8 cellular contexts compared by ENCODE assay signal in genomic region chr7:74026406-74027123, GRCh38. TPM values are rescaled to one million over a fixed set of nuclear protein-coding genes. Genes with fewer than 3 reads are reported as not detected.
A peak's percentile ranks its signal among the peaks of the same experiment; 100 is the strongest.
DNase-seq lines count a peak whose midpoint lies in the region; ATAC-seq and TF ChIP-seq lines count a peak whose summit lies in the region.

No MANE protein-coding gene starts in this region.

- TF ChIP-seq EP300 in gastroesophageal sphincter (IDR thresholded peaks at IDR 0.05) = no peak

- H3K27me3 Mint-ChIP-seq in osteocyte (ENCODE audit: unreplicated experiment) = peaks cover 10% of the 10 kb centered on the region

- H3K4me1 ChIP-seq in RWPE2 (ENCODE audit: insufficient read depth, poor library complexity, severe bottlenecking) (peaks cover 13% of the 10 kb centered on the region), gastroesophageal sphincter (peaks cover 0 to 100% (median 52%) of the 10 kb centered on the region in 3 donors)

- no peak overlapping the region for H3K4me3 Mint-ChIP-seq in osteocyte (ENCODE audit: unreplicated experiment)

- WGBS in gastroesophageal sphincter (ENCODE audit: low coverage in 1 of 2), 2 donors = 17 to 80% methylated on average over 1 to 8 of the region's 14 CpGs

- H3K4me3 ChIP-seq in RWPE2 (ENCODE audit: severe bottlenecking) (no peak overlapping the region), gastroesophageal sphincter (peak overlapping the region in 1 of 2 donors; percentile 70)

- ATAC-seq in HG03342 (IDR thresholded peaks at IDR 0.05; ENCODE audit: unreplicated experiment) (peak; percentile 49), RWPE2 (ENCODE audit: low read depth) (peak; percentile 54; the same call in 2 of the 3 replicates), gastroesophageal sphincter (peak; percentile 44)

- H3K36me3 ChIP-seq in RWPE2 (ENCODE audit: low read depth) (no peaks in the 10 kb centered on the region), gastroesophageal sphincter (no peaks in the 10 kb centered on the region)

- H3K27me3 ChIP-seq in RWPE2 (ENCODE audit: insufficient read depth, poor library complexity, severe bottlenecking) (no peaks in the 10 kb centered on the region), gastroesophageal sphincter (no peaks in the 10 kb centered on the region)

- H3K36me3 Mint-ChIP-seq in osteocyte (ENCODE audit: unreplicated experiment) = no peaks in the 10 kb centered on the region

- peaks cover 40% of the 10 kb centered on the region for H3K4me1 Mint-ChIP-seq in osteocyte (ENCODE audit: unreplicated experiment)

- no peaks in the 10 kb centered on the region for H3K9me3 ChIP-seq in RWPE2 (ENCODE audit: severe bottlenecking)
- H3K9me3 ChIP-seq in gastroesophageal sphincter = no peaks in the 10 kb centered on the region

- no peak for TF ChIP-seq POLR2A in gastroesophageal sphincter (IDR thresholded peaks at IDR 0.05)

- H3K27ac Mint-ChIP-seq in osteocyte (ENCODE audit: unreplicated experiment) = no peak overlapping the region

- H3K27ac ChIP-seq in RWPE2 (ENCODE audit: poor library complexity, severe bottlenecking) (no peak overlapping the region), gastroesophageal sphincter (peak overlapping the region; percentile 87 to 96 (median 88)), temporal lobe (ENCODE audit: low read depth, low read length) (peak overlapping the region; percentile 54)

- peak; percentile 93 for TF ChIP-seq CTCF in RWPE2 (IDR thresholded peaks at IDR 0.05; ENCODE audit: poor library complexity, severe bottlenecking)
- TF ChIP-seq CTCF in gastroesophageal sphincter (IDR thresholded peaks at IDR 0.05) = peak in 3 of 4 experiments; percentile 97 to 99 (median 99)
- TF ChIP-seq CTCF in osteocyte (IDR thresholded peaks at IDR 0.05) = peak; percentile 93

- no peaks in the 10 kb centered on the region for H3K9me3 Mint-ChIP-seq in osteocyte (ENCODE audit: unreplicated experiment)

- DNase-seq in DMS 273 (lab: John Stamatoyannopoulos, UW; ENCODE audit: unreplicated experiment) = peak; percentile 90
- DNase-seq in RWPE2 (ENCODE audit: low spot score) = no peak
- DNase-seq in activated naive CD4-positive, alpha-beta T cell (lab: John Stamatoyannopoulos, UW) = peak in 3 of 4 experiments; percentile 19 to 47 (median 40)
- DNase-seq in osteocyte (ENCODE audit: extremely low spot score, unreplicated experiment) = peak; percentile 93
- no peak for DNase-seq in DMS79 treated with DMSO at 0.1 percent for 48 hours (lab: John Stamatoyannopoulos, UW)

RNA-seq across cellular contexts. Expression of gene ELN, which starts 1.4 kb away (rescaled TPM):
- total RNA-seq in gastroesophageal sphincter (100 to 1,000 TPM; 316 to 703 (median 441) TPM), osteocyte (13.3 and 13.5 TPM in 2 replicates), temporal lobe (11.3 TPM)

RNA-seq across cellular contexts. Expression of gene LIMK1, which starts 57.0 kb away (rescaled TPM):
- total RNA-seq in gastroesophageal sphincter (10 to 100 TPM in 3 of 4 donors, 1 to 10 TPM in 1; 7.2 to 20.6 (median 13.2) TPM), osteocyte (19.8 and 20.3 TPM in 2 replicates), temporal lobe (15.5 TPM)

Comparison
In these comparisons a context has a peak if more than half of its experiments do, and no peak if none do; other contexts are left out.
1. DNase-seq: peak in DMS 273 (single experiment), activated naive CD4-positive, alpha-beta T cell (3 of 4) and osteocyte (single experiment); none in RWPE2 (single experiment) and DMS79 treated with DMSO at 0.1 percent for 48 hours (single experiment).
2. RNA of gene ELN, which starts 1.4 kb away (total RNA-seq): 316 to 703 TPM in gastroesophageal sphincter; 13.3 to 13.5 TPM in osteocyte and 11.3 TPM in temporal lobe (single experiment); every median in the first group is over 10 times any median in the second.
3. Peak in every context shown above with its lines, with median percentiles within 50 percentile points of each other: ATAC-seq and CTCF ChIP-seq.